ENCODE assay signal across 23 cellular contexts in genomic region chr2:178629463-178629862, GRCh38.
"Had no signal": no experiment of that assay in that cellular context is flagged by ENCODE, and none has a peak within 500 bp of the region (broad histone marks: within the 10 kb centered on the region; RNA-seq: fewer than 3 reads in every experiment).

No MANE protein-coding gene starts in this region.

- H3K4me3 ChIP-seq: esophagus muscularis mucosa, gastroesophageal sphincter, lower lobe of right lung, neural progenitor cell, pancreas, prostate gland, sigmoid colon, smooth muscle cell had no signal

- H3K4me1 Mint-ChIP-seq: memory B cell, natural killer cell had no signal

- H3K36me3 ChIP-seq: gastroesophageal sphincter, neural progenitor cell, prostate gland, sigmoid colon had no signal

- H3K9me3 Mint-ChIP-seq: dendritic cell treated with granulocyte-macrophage colony-stimulating factor and Interleukin-4, amounts not matched to agents 40 ng/mL and 50 ng/mL, for 4 days; effector memory CD8-positive, alpha-beta T cell; memory B cell; mesothelial cell of epicardium; natural killer cell; neural progenitor cell had no signal

- H3K4me3 Mint-ChIP-seq: dendritic cell treated with granulocyte-macrophage colony-stimulating factor and Interleukin-4, amounts not matched to agents 40 ng/mL and 50 ng/mL, for 4 days; effector memory CD8-positive, alpha-beta T cell; memory B cell; mesothelial cell of epicardium; natural killer cell; neural progenitor cell had no signal

- DNase-seq: effector memory CD8-positive, alpha-beta T cell; glutamatergic neuron; hippocampal formation; kidney glomerular epithelial cell; lower lobe of right lung; natural killer cell; nucleus accumbens; retina; sigmoid colon; stimulated activated CD4-positive, alpha-beta T cell treated with anti-CD3 and anti-CD28 coated beads, Interleukin-2, amount 100 ng/mL, for 48 hours; stimulated activated naive CD4-positive, alpha-beta T cell treated with Interleukin-2 at 50 U/mL for 16 hours; trophoblast cell had no signal

- H3K27ac ChIP-seq: epithelial cell of prostate, esophagus muscularis mucosa, gastroesophageal sphincter, lower lobe of right lung, neural progenitor cell, pancreas, prostate gland, sigmoid colon had no signal

- H3K4me1 ChIP-seq: esophagus muscularis mucosa, gastroesophageal sphincter, lower lobe of right lung, pancreas, prostate gland had no signal

- H3K27me3 Mint-ChIP-seq: dendritic cell treated with granulocyte-macrophage colony-stimulating factor and Interleukin-4, amounts not matched to agents 40 ng/mL and 50 ng/mL, for 4 days; memory B cell had no signal

- H3K27me3 ChIP-seq: esophagus muscularis mucosa, gastroesophageal sphincter, neural progenitor cell, pancreas, sigmoid colon had no signal

- H3K36me3 Mint-ChIP-seq: mesothelial cell of epicardium, natural killer cell, neural progenitor cell had no signal

- H3K9me3 ChIP-seq: esophagus muscularis mucosa, gastroesophageal sphincter, lower lobe of right lung, pancreas, prostate gland had no signal

- H3K27ac Mint-ChIP-seq: dendritic cell treated with granulocyte-macrophage colony-stimulating factor and Interleukin-4, amounts not matched to agents 40 ng/mL and 50 ng/mL, for 4 days; effector memory CD8-positive, alpha-beta T cell; memory B cell; mesothelial cell of epicardium; natural killer cell; neural progenitor cell had no signal

- ATAC-seq: effector memory CD8-positive, alpha-beta T cell; gastroesophageal sphincter; left lobe of liver; natural killer cell; pancreas had no signal
